In genomic region chr19:13052447-13053232, GRCh38 we compare ENCODE assay signal across 1 cellular context.
TF ChIP-seq lines count a peak whose summit lies in the region.

No MANE protein-coding gene starts in this region.

TF ChIP-seq in SK-N-SH treated with all-trans-retinoic acid at 6 μM for 48 hours, 23 proteins besides CTCF, POLR2A, EP300 and RAD21 (continued from another document):
- TF ChIP-seq TSHZ2 (CRISPR knock-in tag; IDR thresholded peaks at IDR 0.05): no peak
- no peak for TF ChIP-seq ISL1 (CRISPR knock-in tag; IDR thresholded peaks at IDR 0.05)
- TF ChIP-seq ZNF70 (CRISPR knock-in tag; IDR thresholded peaks at IDR 0.05): no peak
